8 cellular contexts compared by ENCODE assay signal in the genomic region with DNA sequence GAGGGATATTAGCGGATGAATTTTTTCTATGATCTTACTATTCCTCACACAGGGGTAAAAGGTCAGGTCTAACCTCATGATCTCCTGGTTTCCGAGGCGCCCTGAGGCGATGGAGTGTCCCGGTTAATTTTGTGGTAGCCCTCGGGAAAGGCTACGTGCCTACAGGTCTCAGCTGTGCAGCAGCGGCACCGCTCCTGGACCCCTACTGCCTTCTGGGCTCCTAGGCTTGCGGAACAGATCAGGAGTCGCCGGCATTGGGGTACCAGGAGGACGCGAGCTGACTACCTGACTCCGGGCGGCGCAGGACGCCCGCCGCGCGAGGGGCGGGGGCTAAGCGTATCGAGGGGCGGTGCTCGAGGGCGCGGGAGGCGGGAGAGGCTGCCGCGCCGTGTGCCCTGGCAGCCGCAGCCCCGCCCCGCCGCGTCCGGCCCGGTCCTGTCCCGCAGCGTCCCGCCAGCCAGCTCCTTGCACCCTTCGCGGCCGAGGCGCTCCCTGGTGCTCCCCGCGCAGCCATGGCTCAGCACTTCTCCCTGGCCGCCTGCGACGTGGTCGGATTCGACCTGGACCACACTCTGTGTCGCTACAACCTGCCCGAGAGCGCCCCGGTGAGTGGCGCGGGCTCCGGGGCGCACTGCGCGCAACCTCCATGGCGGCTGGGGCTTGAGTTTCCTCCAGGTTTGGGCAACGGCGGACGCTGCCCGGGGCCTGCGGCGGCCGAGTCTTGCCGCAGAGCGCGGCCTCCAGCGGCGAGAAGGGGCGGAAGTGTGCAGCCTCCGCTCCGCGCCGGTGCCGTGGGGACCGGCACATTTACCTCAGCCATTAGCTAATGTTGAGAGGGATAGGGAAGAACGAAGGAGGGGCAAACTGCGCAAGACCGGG. TPM values are rescaled to one million over a fixed set of nuclear protein-coding genes. Genes with fewer than 3 reads are reported as not detected.
A peak's percentile ranks its signal among the peaks of the same experiment; 100 is the strongest.
DNase-seq lines count a peak whose midpoint lies in the region; ATAC-seq and TF ChIP-seq lines count a peak whose summit lies in the region.

A gene (plus strand): TSS at position 435 of the 879 bp plus-strand sequence. CDS start 78 bp downstream, at position 513.

- H3K27me3 ChIP-seq in AG04450 (ENCODE audit: control insufficient read depth, insufficient read depth, low read length): no peaks in the 10 kb centered on the region

- peak; percentile 77 for ATAC-seq in GM18861 (IDR thresholded peaks at IDR 0.05; ENCODE audit: unreplicated experiment)
- ATAC-seq in HG03095 (IDR thresholded peaks at IDR 0.05; ENCODE audit: unreplicated experiment): peak; percentile 88
- peak; percentile 92 for ATAC-seq in WTC11

- H3K9me3 ChIP-seq in AG04450 (ENCODE audit: control insufficient read depth, insufficient read depth, low read length): peaks cover 6% of the 10 kb centered on the region

- peaks cover 20% of the 10 kb centered on the region for H3K36me3 Mint-ChIP-seq in WTC11

- H3K9me3 Mint-ChIP-seq in WTC11: peaks cover 12% of the 10 kb centered on the region

- H3K4me3 ChIP-seq in AG04450 (ENCODE audit: low read depth, low read length) (peak within 1 kb of the TSS; percentile 89), cardiac fibroblast (replicated peaks in 1 of 2; ENCODE audit: low read depth in 2 of 2, low read length in 2 of 2) (peak within 1 kb of the TSS; percentile 78 to 83)

- peaks cover 57% of the 10 kb centered on the region for H3K4me1 Mint-ChIP-seq in WTC11

- H3K27me3 Mint-ChIP-seq in WTC11 (ENCODE audit: low read depth): peaks cover 9% of the 10 kb centered on the region

- TF ChIP-seq CTCF in AG04450 (IDR thresholded peaks at IDR 0.05; ENCODE audit: low read depth, low read length) (peak; percentile 31), WTC11 (IDR thresholded peaks at IDR 0.05) (no peak), cardiac fibroblast (IDR thresholded peaks at IDR 0.05; ENCODE audit: low read depth, low read length) (peak; percentile 28)

- H3K4me3 Mint-ChIP-seq in WTC11: peak within 1 kb of the TSS; percentile 91

- POLR2A ChIA-PET in AG04450 (lab: Yijun Ruan, JAX): interaction anchor here (0.6 to 1.7 kb wide), 2 partner anchors 38 to 88 kb away, joined by 3 to 8 read pairs; no protein-coding TSS in a partner anchor
- POLR2A ChIA-PET in WTC11 (lab: Charles Lee): interaction anchor here (1.0 to 1.4 kb wide), 3 partner anchors 10 to 131 kb away, joined by 3 to 5 read pairs (median 4); no protein-coding TSS in a partner anchor

- CTCF ChIA-PET in AG04450 (lab: Charles Lee): interaction anchor here (0.6 to 3.6 kb wide), 9 partner anchors 9 to 204 kb away, joined by 3 to 34 read pairs (median 6); a partner anchor contains a TSS
- CTCF ChIA-PET in WTC11 (lab: Charles Lee): interaction anchor here (1.4 to 2.7 kb wide), 3 partner anchors 9 to 89 kb away, joined by 4 to 16 read pairs (median 9); no protein-coding TSS in a partner anchor

- H3K27ac ChIP-seq in AG04450 (ENCODE audit: low read depth, low read length): peak within 1 kb of the TSS; percentile 65

- peak within 1 kb of the TSS; percentile 95 for H3K27ac Mint-ChIP-seq in WTC11

- DNase-seq in AG04450 (ENCODE audit: low read depth, low spot score) (no peak), NCI-H2171 (lab: John Stamatoyannopoulos, UW) (peak; percentile 87), WTC11 (ENCODE audit: low spot score) (peak; percentile 87), cardiac fibroblast (ENCODE audit: low read depth in 2 of 2) (peak; percentile 73 to 80), islet precursor cell (peak; percentile 91)
- peak; percentile 69 to 80 for DNase-seq in stimulated activated CD4-positive, alpha-beta T cell treated with anti-CD3 and anti-CD28 coated beads, Interleukin-15, amount 100 ng/mL, for 1 hour (ENCODE audit: low read depth in 1 of 2, low spot score in 1 of 2)

TF ChIP-seq in WTC11, 78 proteins besides CTCF, POLR2A, EP300 and RAD21 (continues in another document):
- TF ChIP-seq RELA (CRISPR knock-in tag; IDR thresholded peaks at IDR 0.05; ENCODE audit: borderline replicate concordance) (peak; percentile 55; the same call in 1 of the 2 replicates), NFE2L1 (CRISPR knock-in tag; IDR thresholded peaks at IDR 0.05) (peak; percentile 42; the same call in 1 of the 2 replicates), MYBL2 (CRISPR knock-in tag; IDR thresholded peaks at IDR 0.05) (peak; percentile 65; the same call in 1 of the 2 replicates), ELF4 (CRISPR knock-in tag; IDR thresholded peaks at IDR 0.05; ENCODE audit: low read depth) (no peak), ZNF219 (CRISPR knock-in tag; IDR thresholded peaks at IDR 0.05; ENCODE audit: borderline replicate concordance) (no peak; the same call in 1 of the 2 replicates), FOXP1 (CRISPR knock-in tag; IDR thresholded peaks at IDR 0.05; ENCODE audit: borderline replicate concordance) (peak; percentile 89; the same call in 1 of the 2 replicates), FOXJ3 (CRISPR knock-in tag; IDR thresholded peaks at IDR 0.05; ENCODE audit: borderline replicate concordance) (no peak), ESRRA (CRISPR knock-in tag; IDR thresholded peaks at IDR 0.05; ENCODE audit: borderline replicate concordance) (0 out of 2 replicates have a peak, but pooled peaks have one; percentile 29), NR3C1 (CRISPR knock-in tag; conservative IDR thresholded peaks at IDR 0.05; ENCODE audit: low read depth) (peak; percentile 96; the same call in 1 of the 2 replicates), ZBTB21 (CRISPR knock-in tag; IDR thresholded peaks at IDR 0.05; ENCODE audit: borderline replicate concordance) (0 out of 2 replicates have a peak, but pooled peaks have one; percentile 70), TP53 (CRISPR knock-in tag; IDR thresholded peaks at IDR 0.05) (peak; percentile 91), ZNF396 (CRISPR knock-in tag; IDR thresholded peaks at IDR 0.05; ENCODE audit: borderline replicate concordance) (no peak)
- TF ChIP-seq, protein P1, sequence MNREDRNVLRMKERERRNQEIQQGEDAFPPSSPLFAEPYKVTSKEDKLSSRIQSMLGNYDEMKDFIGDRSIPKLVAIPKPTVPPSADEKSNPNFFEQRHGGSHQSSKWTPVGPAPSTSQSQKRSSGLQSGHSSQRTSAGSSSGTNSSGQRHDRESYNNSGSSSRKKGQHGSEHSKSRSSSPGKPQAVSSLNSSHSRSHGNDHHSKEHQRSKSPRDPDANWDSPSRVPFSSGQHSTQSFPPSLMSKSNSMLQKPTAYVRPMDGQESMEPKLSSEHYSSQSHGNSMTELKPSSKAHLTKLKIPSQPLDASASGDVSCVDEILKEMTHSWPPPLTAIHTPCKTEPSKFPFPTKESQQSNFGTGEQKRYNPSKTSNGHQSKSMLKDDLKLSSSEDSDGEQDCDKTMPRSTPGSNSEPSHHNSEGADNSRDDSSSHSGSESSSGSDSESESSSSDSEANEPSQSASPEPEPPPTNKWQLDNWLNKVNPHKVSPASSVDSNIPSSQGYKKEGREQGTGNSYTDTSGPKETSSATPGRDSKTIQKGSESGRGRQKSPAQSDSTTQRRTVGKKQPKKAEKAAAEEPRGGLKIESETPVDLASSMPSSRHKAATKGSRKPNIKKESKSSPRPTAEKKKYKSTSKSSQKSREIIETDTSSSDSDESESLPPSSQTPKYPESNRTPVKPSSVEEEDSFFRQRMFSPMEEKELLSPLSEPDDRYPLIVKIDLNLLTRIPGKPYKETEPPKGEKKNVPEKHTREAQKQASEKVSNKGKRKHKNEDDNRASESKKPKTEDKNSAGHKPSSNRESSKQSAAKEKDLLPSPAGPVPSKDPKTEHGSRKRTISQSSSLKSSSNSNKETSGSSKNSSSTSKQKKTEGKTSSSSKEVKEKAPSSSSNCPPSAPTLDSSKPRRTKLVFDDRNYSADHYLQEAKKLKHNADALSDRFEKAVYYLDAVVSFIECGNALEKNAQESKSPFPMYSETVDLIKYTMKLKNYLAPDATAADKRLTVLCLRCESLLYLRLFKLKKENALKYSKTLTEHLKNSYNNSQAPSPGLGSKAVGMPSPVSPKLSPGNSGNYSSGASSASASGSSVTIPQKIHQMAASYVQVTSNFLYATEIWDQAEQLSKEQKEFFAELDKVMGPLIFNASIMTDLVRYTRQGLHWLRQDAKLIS (CRISPR knock-in tag; IDR thresholded peaks at IDR 0.05; ENCODE audit: borderline replicate concordance): no peak
- TF ChIP-seq, protein P2, sequence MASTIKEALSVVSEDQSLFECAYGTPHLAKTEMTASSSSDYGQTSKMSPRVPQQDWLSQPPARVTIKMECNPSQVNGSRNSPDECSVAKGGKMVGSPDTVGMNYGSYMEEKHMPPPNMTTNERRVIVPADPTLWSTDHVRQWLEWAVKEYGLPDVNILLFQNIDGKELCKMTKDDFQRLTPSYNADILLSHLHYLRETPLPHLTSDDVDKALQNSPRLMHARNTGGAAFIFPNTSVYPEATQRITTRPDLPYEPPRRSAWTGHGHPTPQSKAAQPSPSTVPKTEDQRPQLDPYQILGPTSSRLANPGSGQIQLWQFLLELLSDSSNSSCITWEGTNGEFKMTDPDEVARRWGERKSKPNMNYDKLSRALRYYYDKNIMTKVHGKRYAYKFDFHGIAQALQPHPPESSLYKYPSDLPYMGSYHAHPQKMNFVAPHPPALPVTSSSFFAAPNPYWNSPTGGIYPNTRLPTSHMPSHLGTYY (CRISPR knock-in tag; IDR thresholded peaks at IDR 0.05): no peak
- TF ChIP-seq, protein P3, sequence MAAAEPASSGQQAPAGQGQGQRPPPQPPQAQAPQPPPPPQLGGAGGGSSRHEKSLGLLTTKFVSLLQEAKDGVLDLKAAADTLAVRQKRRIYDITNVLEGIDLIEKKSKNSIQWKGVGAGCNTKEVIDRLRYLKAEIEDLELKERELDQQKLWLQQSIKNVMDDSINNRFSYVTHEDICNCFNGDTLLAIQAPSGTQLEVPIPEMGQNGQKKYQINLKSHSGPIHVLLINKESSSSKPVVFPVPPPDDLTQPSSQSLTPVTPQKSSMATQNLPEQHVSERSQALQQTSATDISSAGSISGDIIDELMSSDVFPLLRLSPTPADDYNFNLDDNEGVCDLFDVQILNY (CRISPR knock-in tag; IDR thresholded peaks at IDR 0.05): peak; percentile 86
- TF ChIP-seq, protein P4, sequence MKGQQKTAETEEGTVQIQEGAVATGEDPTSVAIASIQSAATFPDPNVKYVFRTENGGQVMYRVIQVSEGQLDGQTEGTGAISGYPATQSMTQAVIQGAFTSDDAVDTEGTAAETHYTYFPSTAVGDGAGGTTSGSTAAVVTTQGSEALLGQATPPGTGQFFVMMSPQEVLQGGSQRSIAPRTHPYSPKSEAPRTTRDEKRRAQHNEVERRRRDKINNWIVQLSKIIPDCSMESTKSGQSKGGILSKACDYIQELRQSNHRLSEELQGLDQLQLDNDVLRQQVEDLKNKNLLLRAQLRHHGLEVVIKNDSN (CRISPR knock-in tag; IDR thresholded peaks at IDR 0.05): 0 out of 2 replicates have a peak, but pooled peaks have one; percentile 59
- TF ChIP-seq, protein P5, sequence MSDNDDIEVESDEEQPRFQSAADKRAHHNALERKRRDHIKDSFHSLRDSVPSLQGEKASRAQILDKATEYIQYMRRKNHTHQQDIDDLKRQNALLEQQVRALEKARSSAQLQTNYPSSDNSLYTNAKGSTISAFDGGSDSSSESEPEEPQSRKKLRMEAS (CRISPR knock-in tag; IDR thresholded peaks at IDR 0.05): no peak; the same call in none of the 2 replicates

RNA-seq across cellular contexts. Expression of the gene that starts here (rescaled TPM):
- polyA plus RNA-seq in AG04450 (2011; rRNA removed): 20.9 and 23.2 TPM in 2 replicates
- 14.9 and 16.9 TPM in 2 replicates for polyA minus RNA-seq in AG04450 (2011; rRNA and poly(A)+ RNA removed)
- total RNA-seq in WTC11 (2021): 67.1 to 70.1 TPM (median 67.9 TPM) in 3 replicates
